16 cellular contexts compared by ENCODE assay signal in the genomic region with DNA sequence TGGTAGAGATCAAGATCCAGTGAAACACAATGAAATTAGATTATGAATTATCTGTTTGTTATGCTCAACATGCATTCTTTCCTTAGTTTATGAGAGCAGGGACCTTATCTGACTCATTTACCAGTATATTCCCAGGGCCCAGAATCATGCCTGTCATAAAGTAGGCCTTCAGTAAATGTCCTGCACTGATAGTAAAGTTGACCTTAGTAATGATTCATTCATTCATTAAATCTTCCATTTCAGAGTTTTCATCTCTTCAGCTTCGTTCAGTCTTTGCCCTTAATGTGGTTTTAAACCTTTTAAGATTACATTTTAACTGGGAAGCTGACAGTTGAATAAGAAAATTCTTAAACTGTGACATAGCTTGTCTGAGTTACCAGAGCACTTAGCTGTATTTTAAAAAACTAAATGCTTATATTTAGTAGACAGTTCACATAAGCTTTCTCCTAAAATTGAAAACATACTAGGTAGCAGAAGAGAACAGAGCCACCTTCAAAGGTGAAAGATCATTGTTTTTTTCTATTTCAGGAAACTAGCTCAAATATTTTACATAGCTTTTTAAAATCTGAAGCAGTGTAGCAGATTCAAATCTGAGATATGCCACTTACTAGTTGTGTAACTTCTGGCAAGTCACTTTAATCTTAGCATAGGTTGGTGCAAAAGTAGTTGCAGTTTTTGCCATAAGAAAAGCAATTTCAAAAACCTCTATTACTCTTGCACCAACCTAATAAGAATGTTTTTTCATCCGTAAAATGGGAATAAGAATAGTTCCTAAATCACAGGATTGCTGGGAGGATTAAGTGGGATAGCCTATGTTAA.
DNase-seq lines count a peak whose midpoint lies in the region; TF ChIP-seq lines count a peak whose summit lies in the region.
"Had no signal": no experiment of that assay in that cellular context is flagged by ENCODE, and none has a peak within 500 bp of the region (broad histone marks: within the 10 kb centered on the region; RNA-seq: fewer than 3 reads in every experiment).

No MANE protein-coding gene starts in this region.

- peaks cover 13% of the 10 kb centered on the region for H3K4me1 ChIP-seq in adipocyte (ENCODE audit: control insufficient read depth, insufficient read depth, low read length)
- H3K4me1 ChIP-seq: heart right ventricle, left ventricle myocardium inferior had no signal

- no peak overlapping the region for H3K4me3 ChIP-seq in adipocyte (ENCODE audit: low read length)
- H3K4me3 ChIP-seq: heart right ventricle, left ventricle myocardium inferior had no signal

- no peaks in the 10 kb centered on the region for H3K27me3 ChIP-seq in adipocyte (replicated peaks; ENCODE audit: control insufficient read depth, insufficient read depth, low read length)
- H3K27me3 ChIP-seq: heart right ventricle had no signal

- DNase-seq in EL (peak; percentile 81), adipocyte (ENCODE audit: low read depth) (peak; percentile 29), kidney glomerular epithelial cell (lab: John Stamatoyannopoulos, UW) (peak; percentile 77), NCI-H2196 treated with DMSO at 0.1 percent for 48 hours (lab: John Stamatoyannopoulos, UW; ENCODE audit: unreplicated experiment) (no peak), DMS 273 (lab: John Stamatoyannopoulos, UW; ENCODE audit: unreplicated experiment) (no peak), GM13977 (ENCODE audit: low spot score) (no peak)
- DNase-seq in activated CD8-positive, alpha-beta memory T cell treated with anti-CD3 and anti-CD28 coated beads for 24 hours = no peak
- DNase-seq: activated CD8-positive, alpha-beta memory T cell treated with anti-CD3 and anti-CD28 coated beads, Interleukin-2, amount 10 ng/mL, durations not matched to agents 7 days and 5 days; activated naive CD4-positive, alpha-beta T cell treated with Interleukin-2 at 50 U/mL for 16 hours; caudate nucleus; DND-41; heart right ventricle; left ventricle myocardium inferior; NCI-H2227 treated with DMSO at 0.1 percent for 48 hours; stimulated activated naive CD8-positive, alpha-beta T cell treated with anti-CD3 and anti-CD28 coated beads, Interleukin-15, amount 100 ng/mL, for 72 hours had no signal

- H3K9ac ChIP-seq in adipocyte (ENCODE audit: low read length) = peak overlapping the region; percentile 13

- peaks cover 22% of the 10 kb centered on the region for H3K36me3 ChIP-seq in adipocyte (ENCODE audit: control insufficient read depth, insufficient read depth, low read length, severe bottlenecking)

- in situ Hi-C loops in GM13977 (cut with MboI; ENCODE audit: low pct_unique_long_range_greater_than_20kb, low sequenced_read_pairs, unreplicated experiment) = no loop called here

- no peak for TF ChIP-seq CTCF in 22Rv1 (IDR thresholded peaks at IDR 0.05)
- no peak for TF ChIP-seq CTCF in GM13977 (IDR thresholded peaks at IDR 0.05; ENCODE audit: extremely low read depth, insufficient read depth, missing control alignments)

- H3K9me3 ChIP-seq in adipocyte (ENCODE audit: control insufficient read depth, low read length) = no peaks in the 10 kb centered on the region
- H3K9me3 ChIP-seq: heart right ventricle, left ventricle myocardium inferior had no signal

- H3K27ac ChIP-seq in 22Rv1 = peak overlapping the region; percentile 35
- H3K27ac ChIP-seq: heart right ventricle, left ventricle myocardium inferior had no signal

Comparison
In these comparisons a context has a peak if more than half of its experiments do, and no peak if none do; other contexts are left out.
1. DNase-seq: peak in EL (single experiment), adipocyte (single experiment) and kidney glomerular epithelial cell (single experiment); none in NCI-H2196 treated with DMSO at 0.1 percent for 48 hours (single experiment), DMS 273 (single experiment), GM13977 (single experiment) and activated CD8-positive, alpha-beta memory T cell treated with anti-CD3 and anti-CD28 coated beads for 24 hours (single experiment).